ENCODE assay signal across 15 cellular contexts in the genomic region with DNA sequence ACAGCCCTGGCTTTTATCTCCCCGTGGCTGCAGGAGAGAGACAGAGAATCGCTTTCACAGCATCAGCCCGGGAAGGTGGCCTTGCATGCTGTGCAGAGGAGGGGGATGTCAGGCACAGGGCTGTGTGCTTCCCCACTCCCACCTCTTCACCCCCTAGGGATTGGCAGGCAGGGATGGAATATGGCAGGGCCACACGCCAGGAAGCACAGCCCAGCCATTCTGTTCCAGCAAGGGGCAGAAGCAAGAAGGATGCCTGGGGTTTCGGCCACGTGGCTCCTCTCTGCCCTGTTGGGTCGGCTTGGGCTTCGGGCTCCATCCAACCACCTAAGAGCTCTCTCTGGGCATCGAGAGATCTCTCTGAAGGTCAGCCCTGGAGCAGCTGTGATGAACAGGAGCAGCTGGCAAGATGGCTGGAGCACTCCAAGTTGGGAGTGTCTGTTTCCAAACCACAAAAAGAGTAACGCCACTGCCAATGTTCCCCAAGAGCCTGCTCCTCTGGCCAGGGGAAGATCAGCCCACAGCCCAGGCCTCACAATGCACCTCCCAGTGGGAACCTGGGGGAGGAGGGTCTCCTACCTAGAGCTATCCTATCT.
DNase-seq lines count a peak whose midpoint lies in the region; ATAC-seq and TF ChIP-seq lines count a peak whose summit lies in the region.
"Had no signal": no experiment of that assay in that cellular context is flagged by ENCODE, and none has a peak within 500 bp of the region (broad histone marks: within the 10 kb centered on the region; RNA-seq: fewer than 3 reads in every experiment).

No MANE protein-coding gene starts in this region.

- peaks cover 14% of the 10 kb centered on the region for H3K27me3 Mint-ChIP-seq in activated CD8-positive, alpha-beta T cell treated with anti-CD3 and anti-CD28 coated beads, Interleukin-2, amount 10 ng/mL, durations not matched to agents 7 days and 5 days (ENCODE audit: low read depth)

- no peak for TF ChIP-seq CTCF in SK-N-SH (IDR thresholded peaks at IDR 0.05)
- no peak for TF ChIP-seq CTCF in psoas muscle (IDR thresholded peaks at IDR 0.05)

- no peak overlapping the region for H3K4me3 ChIP-seq in SK-N-SH (ENCODE audit: low read depth in 2 of 2, low read length in 1 of 2)
- H3K4me3 ChIP-seq in psoas muscle, result no peak overlapping the region
- H3K4me3 ChIP-seq: MG63, PC-9 had no signal

- H3K4me1 Mint-ChIP-seq in activated CD8-positive, alpha-beta T cell treated with anti-CD3 and anti-CD28 coated beads, Interleukin-2, amount 10 ng/mL, durations not matched to agents 7 days and 5 days (ENCODE audit: low read depth), result peaks cover 6% of the 10 kb centered on the region

- DNase-seq in DMS 273 treated with DMSO at 0.1 percent for 48 hours (lab: John Stamatoyannopoulos, UW), result peak; percentile 5
- peak; percentile 71 for DNase-seq in SK-N-SH
- no peak for DNase-seq in left ventricle myocardium superior
- peak; percentile 35 to 64 for DNase-seq in psoas muscle
- no peak for DNase-seq in DMS53 treated with DMSO at 0.1 percent for 48 hours (lab: John Stamatoyannopoulos, UW; ENCODE audit: unreplicated experiment)
- no peak for DNase-seq in SW480 (ENCODE audit: low spot score)
- DNase-seq in activated CD8-positive, alpha-beta T cell treated with anti-CD3 and anti-CD28 coated beads, Interleukin-2, amount 10 ng/mL, durations not matched to agents 7 days and 5 days, result no peak
- DNase-seq: activated gamma-delta T cell treated with Interleukin-2 at 50 U/mL for 16 hours; DMS79 treated with DMSO at 0.1 percent for 48 hours; NCI-H2171; PC-9; stimulated activated CD4-positive, alpha-beta T cell treated with anti-CD3 and anti-CD28 coated beads, Interleukin-2, amount 100 ng/mL, for 24 hours had no signal

- H3K27ac Mint-ChIP-seq in activated CD8-positive, alpha-beta T cell treated with anti-CD3 and anti-CD28 coated beads, Interleukin-2, amount 10 ng/mL, durations not matched to agents 7 days and 5 days, result no peak overlapping the region
- H3K27ac Mint-ChIP-seq: T-helper 2 cell treated with Interferon-gamma antibody and Interleukin-4, amounts not matched to agents 5 μg/mL and 100 μg/mL, for 36 hours had no signal

- no peaks in the 10 kb centered on the region for H3K36me3 Mint-ChIP-seq in activated CD8-positive, alpha-beta T cell treated with anti-CD3 and anti-CD28 coated beads, Interleukin-2, amount 10 ng/mL, durations not matched to agents 7 days and 5 days (ENCODE audit: low read depth)

- H3K27ac ChIP-seq in SK-N-SH (ENCODE audit: low read depth in 2 of 2, low read length in 1 of 2), result peak overlapping the region in 1 of 2 experiments; percentile 98; a peak in 3 of 4 replicates
- H3K27ac ChIP-seq in psoas muscle, result no peak overlapping the region
- H3K27ac ChIP-seq: PC-9 had no signal

- CTCF ChIA-PET in SK-N-SH (lab: Yijun Ruan, JAX), result interaction anchor here (0.8 to 3.0 kb wide), 10 partner anchors 10 to 324 kb away, joined by 3 to 15 read pairs (median 4); a partner anchor contains a TSS
- CTCF ChIA-PET in activated CD8-positive, alpha-beta T cell treated with anti-CD3 and anti-CD28 coated beads, Interleukin-2, amount 10 ng/mL, durations not matched to agents 7 days and 5 days (lab: Charles Lee), result interaction anchor here (1.5 kb wide), 1 partner anchor 188 kb away, joined by 3 read pairs; no protein-coding TSS in a partner anchor

- intact Hi-C loops in left ventricle myocardium superior (cut with micrococcal nuclease), result loop anchor here (10.0 kb wide), 1 partner anchor 192 kb away; no protein-coding TSS in a partner anchor
- intact Hi-C loops in psoas muscle (cut with DNase I), result loop anchor here in 1 of 2 donors (5.0 kb wide), 1 partner anchor 34 kb away; no protein-coding TSS in a partner anchor

- no peaks in the 10 kb centered on the region for H3K9me3 ChIP-seq in SK-N-SH
- no peaks in the 10 kb centered on the region for H3K9me3 ChIP-seq in psoas muscle
- H3K9me3 ChIP-seq: MG63 had no signal

- H3K27me3 ChIP-seq in SK-N-SH (ENCODE audit: insufficient read depth) (no peaks in the 10 kb centered on the region), psoas muscle (ENCODE audit: insufficient read depth in 3 of 3, low read length in 2 of 3) (peaks cover 0 to 3% (median 0%) of the 10 kb centered on the region in 3 donors)
- H3K27me3 ChIP-seq: MG63 had no signal

- H4K20me1 ChIP-seq in SK-N-SH (ENCODE audit: insufficient read depth), result no peaks in the 10 kb centered on the region

- WGBS in SK-N-SH (ENCODE audit: low lambda C conversion rate), result 41% methylated on average over 8 of the region's 10 CpGs
- 23 to 41% (median 25%) methylated on average over 10 of the region's 10 CpGs for WGBS in psoas muscle, 3 donors

- POLR2A ChIA-PET in SK-N-SH (lab: Yijun Ruan, JAX), result no interaction called here
- POLR2A ChIA-PET in activated CD8-positive, alpha-beta T cell treated with anti-CD3 and anti-CD28 coated beads, Interleukin-2, amount 10 ng/mL, durations not matched to agents 7 days and 5 days (lab: Charles Lee), result no interaction called here

- H3K9me3 Mint-ChIP-seq in activated CD8-positive, alpha-beta T cell treated with anti-CD3 and anti-CD28 coated beads, Interleukin-2, amount 10 ng/mL, durations not matched to agents 7 days and 5 days (ENCODE audit: insufficient read depth), result no peaks in the 10 kb centered on the region
- H3K9me3 Mint-ChIP-seq: T-helper 2 cell treated with Interferon-gamma antibody and Interleukin-4, amounts not matched to agents 5 μg/mL and 100 μg/mL, for 36 hours had no signal

- no peaks in the 10 kb centered on the region for H3K79me2 ChIP-seq in SK-N-SH (ENCODE audit: insufficient read depth)

- H3K36me3 ChIP-seq in SK-N-SH (replicated peaks in 1 of 2; ENCODE audit: control insufficient read depth in 1 of 2, insufficient read depth in 2 of 2, low read length in 1 of 2) (no peaks in the 10 kb centered on the region), psoas muscle (ENCODE audit: insufficient read depth in 1 of 2, low read depth in 1 of 2) (no peaks in the 10 kb centered on the region)
- H3K36me3 ChIP-seq: MG63 had no signal

- TF ChIP-seq RAD21 in SK-N-SH (IDR thresholded peaks at IDR 0.05; ENCODE audit: low read length), result no peak

- no peaks in the 10 kb centered on the region for H3K9me2 ChIP-seq in SK-N-SH

- H3K9ac ChIP-seq in SK-N-SH, result no peak overlapping the region

- ATAC-seq in left ventricle myocardium superior, result peak; percentile 29
- peak; percentile 72 to 86 (median 83) for ATAC-seq in psoas muscle
- no peak for ATAC-seq in HG03280 (IDR thresholded peaks at IDR 0.05; ENCODE audit: unreplicated experiment)
- ATAC-seq in activated CD8-positive, alpha-beta T cell treated with anti-CD3 and anti-CD28 coated beads, Interleukin-2, amount 10 ng/mL, durations not matched to agents 7 days and 5 days, result no peak

- no peak overlapping the region for H3K4me2 ChIP-seq in SK-N-SH
- H3K4me2 ChIP-seq: PC-9 had no signal

- no peak overlapping the region for H2AFZ ChIP-seq in SK-N-SH (ENCODE audit: low read depth)
- H2AFZ ChIP-seq: PC-9 had no signal

- no peak overlapping the region for H3K4me3 Mint-ChIP-seq in activated CD8-positive, alpha-beta T cell treated with anti-CD3 and anti-CD28 coated beads, Interleukin-2, amount 10 ng/mL, durations not matched to agents 7 days and 5 days

- TF ChIP-seq EP300 in SK-N-SH (IDR thresholded peaks at IDR 0.05; ENCODE audit: borderline replicate concordance in 1 of 2, low read depth in 1 of 2, low read length in 1 of 2), result no peak

- no peaks in the 10 kb centered on the region for H3F3A ChIP-seq in SK-N-SH (replicated peaks; ENCODE audit: insufficient read depth)

- H3K4me1 ChIP-seq in SK-N-SH (ENCODE audit: control insufficient read depth in 1 of 2, insufficient read depth in 2 of 2, low read depth in 1 of 2, low read length in 1 of 2) (peaks cover 11 to 88% of the 10 kb centered on the region in 2 experiments; a peak in 3 of 4 replicates), psoas muscle (peaks cover 28% of the 10 kb centered on the region)

TF ChIP-seq in SK-N-SH, 30 proteins besides CTCF, POLR2A, EP300 and RAD21:
- TF ChIP-seq FOSL2 (IDR thresholded peaks at IDR 0.05; ENCODE audit: borderline replicate concordance, low read depth), result no peak
- no peak for TF ChIP-seq POLR2AphosphoS5 (IDR thresholded peaks at IDR 0.05; ENCODE audit: low read depth, low read length)
- no peak for TF ChIP-seq FOXM1 (IDR thresholded peaks at IDR 0.05; ENCODE audit: low read depth)
- no peak for TF ChIP-seq MEF2A (IDR thresholded peaks at IDR 0.05; ENCODE audit: borderline replicate concordance, low read depth)
- no peak for TF ChIP-seq EZH2phosphoT487 (IDR thresholded peaks at IDR 0.05; ENCODE audit: borderline replicate concordance, low read depth)
- peak; percentile 43 for TF ChIP-seq CHD2 (IDR thresholded peaks at IDR 0.05; ENCODE audit: low read length, partially characterized antibody)
- TF ChIP-seq GATA2 (CRISPR knock-in tag; IDR thresholded peaks at IDR 0.05), result peak; percentile 60; the same call in 1 of the 2 replicates
- peak; percentile 41; the same call in 1 of the 2 replicates for TF ChIP-seq RCOR1 (IDR thresholded peaks at IDR 0.05; ENCODE audit: low read length)
- TF ChIP-seq MXI1 (IDR thresholded peaks at IDR 0.05; ENCODE audit: low read depth, low read length), result peak; percentile 32; the same call in 1 of the 2 replicates

Comparison
In these comparisons a context has a peak if more than half of its experiments do, and no peak if none do; other contexts are left out.
1. DNase-seq: peak in DMS 273 treated with DMSO at 0.1 percent for 48 hours (single experiment), SK-N-SH (single experiment) and psoas muscle (2 of 2); none in left ventricle myocardium superior (single experiment), DMS53 treated with DMSO at 0.1 percent for 48 hours (single experiment), SW480 (single experiment) and activated CD8-positive, alpha-beta T cell treated with anti-CD3 and anti-CD28 coated beads, Interleukin-2, amount 10 ng/mL, durations not matched to agents 7 days and 5 days (single experiment).
2. ATAC-seq: peak in left ventricle myocardium superior (single experiment) and psoas muscle (4 of 4); none in HG03280 (single experiment) and activated CD8-positive, alpha-beta T cell treated with anti-CD3 and anti-CD28 coated beads, Interleukin-2, amount 10 ng/mL, durations not matched to agents 7 days and 5 days (single experiment).